Comparison of ENCODE assay signal across 10 cellular contexts in genomic region chr5:54884195-54884536, GRCh38.
DNase-seq lines count a peak whose midpoint lies in the region; ATAC-seq and TF ChIP-seq lines count a peak whose summit lies in the region.
"Had no signal": no experiment of that assay in that cellular context is flagged by ENCODE, and none has a peak within 500 bp of the region (broad histone marks: within the 10 kb centered on the region; RNA-seq: fewer than 3 reads in every experiment).

No MANE protein-coding gene starts in this region.

- WGBS in ovary, 3 donors = 47 to 61% (median 51%) methylated on average over 12 to 18 of the region's 18 CpGs

- H2AFZ ChIP-seq in Karpas-422 (ENCODE audit: low read length) = no peak overlapping the region

- H3K36me3 ChIP-seq in Peyer's patch (no peaks in the 10 kb centered on the region), ovary (no peaks in the 10 kb centered on the region), Karpas-422 (ENCODE audit: insufficient read depth, low read length) (no peaks in the 10 kb centered on the region)

- H3K27me3 Mint-ChIP-seq in activated CD4-positive, alpha-beta T cell treated with anti-CD3 and anti-CD28 coated beads for 36 hours = peaks cover 70% of the 10 kb centered on the region

- peak overlapping the region; percentile 55 for H3K4me3 ChIP-seq in AG04449 (ENCODE audit: low read depth, low read length)
- peak overlapping the region in 3 of 4 donors; percentile 38 to 54 (median 51) for H3K4me3 ChIP-seq in Peyer's patch
- H3K4me3 ChIP-seq in ovary = peak overlapping the region; percentile 45
- H3K4me3 ChIP-seq in Karpas-422 (ENCODE audit: low read length) = no peak overlapping the region

- no peak for ATAC-seq in foreskin keratinocyte
- no peak for ATAC-seq in activated CD4-positive, alpha-beta T cell treated with anti-CD3 and anti-CD28 coated beads for 36 hours
- ATAC-seq in HG03457 (IDR thresholded peaks at IDR 0.05; ENCODE audit: unreplicated experiment) = no peak
- no peak for ATAC-seq in GM19395 (IDR thresholded peaks at IDR 0.05; ENCODE audit: unreplicated experiment)

- H3K9me3 Mint-ChIP-seq in activated CD4-positive, alpha-beta T cell treated with anti-CD3 and anti-CD28 coated beads for 36 hours (ENCODE audit: low read depth) = no peaks in the 10 kb centered on the region

- no peaks in the 10 kb centered on the region for H3K79me2 ChIP-seq in Karpas-422 (ENCODE audit: low read length)

- H3K4me2 ChIP-seq in Karpas-422 (ENCODE audit: low read depth, low read length, poor library complexity, severe bottlenecking) = no peak overlapping the region

- no peaks in the 10 kb centered on the region for H3K36me3 Mint-ChIP-seq in activated CD4-positive, alpha-beta T cell treated with anti-CD3 and anti-CD28 coated beads for 36 hours (ENCODE audit: low read depth)

- peaks cover 11% of the 10 kb centered on the region for H3K4me1 Mint-ChIP-seq in activated CD4-positive, alpha-beta T cell treated with anti-CD3 and anti-CD28 coated beads for 36 hours

- no peaks in the 10 kb centered on the region for H3K9me2 ChIP-seq in Karpas-422 (replicated peaks; ENCODE audit: insufficient read depth, low read length)

- intact Hi-C loops in ovary (cut with DNase I) = no loop called here
- intact Hi-C loops in activated CD4-positive, alpha-beta T cell treated with anti-CD3 and anti-CD28 coated beads for 36 hours (cut with DNase I, micrococcal nuclease) = no loop called here

- DNase-seq in AG04449 (ENCODE audit: low read depth, low spot score) = no peak
- DNase-seq in Peyer's patch = no peak
- no peak for DNase-seq in foreskin keratinocyte
- DNase-seq in ovary = peak in 3 of 5 donors; percentile 10 to 42 (median 19)
- DNase-seq in Karpas-422 = no peak
- no peak for DNase-seq in activated CD4-positive, alpha-beta T cell treated with anti-CD3 and anti-CD28 coated beads for 36 hours
- DNase-seq: activated CD8-positive, alpha-beta T cell treated with anti-CD3 and anti-CD28 coated beads, Interleukin-2, amount 10 ng/mL, durations not matched to agents 7 days and 5 days; HCEC 1CT had no signal

- H4K20me1 ChIP-seq in Karpas-422 (ENCODE audit: insufficient read depth, low read depth, low read length) = no peaks in the 10 kb centered on the region

- H3K9me3 ChIP-seq in Peyer's patch (no peaks in the 10 kb centered on the region), ovary (no peaks in the 10 kb centered on the region), Karpas-422 (ENCODE audit: low read length) (no peaks in the 10 kb centered on the region)

- POLR2A ChIA-PET in AG04449 (lab: Yijun Ruan, JAX) = no interaction called here
- POLR2A ChIA-PET in activated CD4-positive, alpha-beta T cell treated with anti-CD3 and anti-CD28 coated beads for 36 hours (lab: Charles Lee) = interaction anchor here (0.7 kb wide), 1 partner anchor 18 kb away, joined by 3 read pairs; no protein-coding TSS in a partner anchor

- TF ChIP-seq EP300 in ovary (IDR thresholded peaks at IDR 0.05) = no peak

- no peak overlapping the region for H3K4me3 Mint-ChIP-seq in activated CD4-positive, alpha-beta T cell treated with anti-CD3 and anti-CD28 coated beads for 36 hours

- H3K27ac ChIP-seq in Peyer's patch (no peak overlapping the region), foreskin keratinocyte (peak overlapping the region; percentile 90), ovary (peak overlapping the region in 1 of 2 donors; percentile 16), Karpas-422 (ENCODE audit: low read length) (no peak overlapping the region)

- H3K9ac ChIP-seq in Karpas-422 (ENCODE audit: low read length) = no peak overlapping the region

- H3K27ac Mint-ChIP-seq in activated CD4-positive, alpha-beta T cell treated with anti-CD3 and anti-CD28 coated beads for 36 hours = no peak overlapping the region
- H3K27ac Mint-ChIP-seq: activated CD8-positive, alpha-beta T cell treated with anti-CD3 and anti-CD28 coated beads, Interleukin-2, amount 10 ng/mL, durations not matched to agents 7 days and 5 days had no signal

- CTCF ChIA-PET in AG04449 (lab: Yijun Ruan, JAX) = interaction anchor here (3.9 kb wide), 1 partner anchor 11 kb away, joined by 26 read pairs; no protein-coding TSS in a partner anchor
- CTCF ChIA-PET in activated CD4-positive, alpha-beta T cell treated with anti-CD3 and anti-CD28 coated beads for 36 hours (lab: Charles Lee) = no interaction called here

- no peak for TF ChIP-seq CTCF in AG04449 (IDR thresholded peaks at IDR 0.05; ENCODE audit: insufficient read depth, low read length, missing control alignments)
- no peak for TF ChIP-seq CTCF in Peyer's patch (IDR thresholded peaks at IDR 0.05)
- TF ChIP-seq CTCF in foreskin keratinocyte (conservative IDR thresholded peaks at IDR 0.05) = no peak
- TF ChIP-seq CTCF in ovary (IDR thresholded peaks at IDR 0.05) = no peak

- H3K4me1 ChIP-seq in Peyer's patch (no peaks in the 10 kb centered on the region), foreskin keratinocyte (peaks cover 22% of the 10 kb centered on the region), ovary (ENCODE audit: insufficient read depth) (peaks cover 3% of the 10 kb centered on the region), Karpas-422 (ENCODE audit: low read length) (peaks cover 21% of the 10 kb centered on the region)

- no peak for TF ChIP-seq POLR2A in Peyer's patch (IDR thresholded peaks at IDR 0.05)
- TF ChIP-seq POLR2A in ovary (IDR thresholded peaks at IDR 0.05) = no peak

- H3K27me3 ChIP-seq in Peyer's patch (peaks cover 0 to 5% of the 10 kb centered on the region in 2 donors), foreskin keratinocyte (peaks cover 23% of the 10 kb centered on the region), ovary (no peaks in the 10 kb centered on the region), Karpas-422 (ENCODE audit: low read length) (no peaks in the 10 kb centered on the region)

Comparison
In these comparisons a context has a peak if more than half of its experiments do, and no peak if none do; other contexts are left out.
1. DNase-seq: peak in ovary (3 of 5); none in AG04449 (single experiment), Peyer's patch (0 of 3), foreskin keratinocyte (0 of 2), Karpas-422 (single experiment) and activated CD4-positive, alpha-beta T cell treated with anti-CD3 and anti-CD28 coated beads for 36 hours (single experiment).